In the genomic region with DNA sequence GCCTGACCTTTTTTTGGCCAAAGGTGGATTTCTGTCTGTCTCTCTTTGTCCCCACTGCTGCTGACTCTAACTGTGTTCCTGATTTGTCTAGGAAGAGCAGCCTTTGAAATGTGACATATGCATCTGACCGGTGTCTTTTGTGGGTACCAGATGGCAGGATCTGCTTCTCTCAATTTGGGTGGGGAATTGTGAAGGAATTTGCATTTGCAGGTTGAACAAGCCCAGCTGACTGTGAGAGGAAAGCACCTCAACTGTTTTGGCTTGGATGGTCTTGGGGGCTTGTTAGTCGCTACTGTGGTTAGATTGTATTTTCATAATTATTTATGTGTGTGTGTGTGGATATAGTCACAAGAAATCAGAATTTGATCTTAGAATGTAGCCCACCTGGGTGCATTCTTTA, we compare ENCODE assay signal across 25 cellular contexts.
"Had no signal": no experiment of that assay in that cellular context is flagged by ENCODE, and none has a peak within 500 bp of the region (broad histone marks: within the 10 kb centered on the region; RNA-seq: fewer than 3 reads in every experiment).

No MANE protein-coding gene starts in this region.

- H3K4me1 ChIP-seq: breast epithelium had no signal

- ATAC-seq: activated CD4-positive, alpha-beta T cell treated with anti-CD3 and anti-CD28 coated beads for 36 hours; activated T-helper 17 cell treated with anti-CD3 and anti-CD28 coated beads, Interleukin-2, amount 50 U/mL, for 72 hours; Panc1; Right ventricle myocardium inferior; T-cell had no signal

- H3K4me3 Mint-ChIP-seq: activated CD4-positive, alpha-beta memory T cell treated with anti-CD3 and anti-CD28 coated beads, Interleukin-2, amount 10 ng/mL, durations not matched to agents 7 days and 5 days; activated CD4-positive, alpha-beta T cell treated with anti-CD3 and anti-CD28 coated beads for 36 hours; activated naive CD4-positive, alpha-beta T cell treated with anti-CD3 and anti-CD28 coated beads, Interleukin-2, amount 10 ng/mL, durations not matched to agents 7 days and 5 days; activated T-helper 17 cell treated with anti-CD3 and anti-CD28 coated beads, Interleukin-2, amount 50 U/mL, for 72 hours; T-cell had no signal

- H3K27me3 Mint-ChIP-seq: activated naive CD4-positive, alpha-beta T cell treated with anti-CD3 and anti-CD28 coated beads, Interleukin-2, amount 10 ng/mL, durations not matched to agents 7 days and 5 days; activated T-helper 17 cell treated with anti-CD3 and anti-CD28 coated beads, Interleukin-2, amount 50 U/mL, for 72 hours; T-cell had no signal

- H3K9me3 ChIP-seq: breast epithelium had no signal

- DNase-seq: activated CD4-positive, alpha-beta memory T cell treated with anti-CD3 and anti-CD28 coated beads, Interleukin-2, amount 10 ng/mL, durations not matched to agents 7 days and 5 days; activated CD4-positive, alpha-beta T cell treated with anti-CD3 and anti-CD28 coated beads for 36 hours; activated CD4-positive, alpha-beta T cell treated with anti-CD3 and anti-CD28 coated beads, Interleukin-2, amount 50 U/mL, for 1 hour; activated gamma-delta T cell treated with Interleukin-2 at 50 U/mL for 16 hours; activated naive CD4-positive, alpha-beta T cell treated with anti-CD3 and anti-CD28 coated beads, Interleukin-2, amount 10 ng/mL, durations not matched to agents 7 days and 5 days; activated T-cell treated with anti-CD3 and anti-CD28 coated beads for 4 hours; activated T-cell treated with anti-CD3 and anti-CD28 coated beads, Interleukin-2, amount 50 U/mL, for 48 hours; aorta; caudate nucleus; NCI-H1048; NCI-H146; NCI-H187 treated with DMSO at 0.1 percent for 48 hours; NCI-H2081 treated with DMSO at 0.1 percent for 48 hours; NCI-H446; NCI-H524; RPMI8226; T-cell; T-helper 2 cell had no signal

- H3K36me3 ChIP-seq: breast epithelium had no signal

- H3K36me3 Mint-ChIP-seq: T-cell had no signal

- H3K4me1 Mint-ChIP-seq: activated naive CD4-positive, alpha-beta T cell treated with anti-CD3 and anti-CD28 coated beads, Interleukin-2, amount 10 ng/mL, durations not matched to agents 7 days and 5 days; activated T-helper 17 cell treated with anti-CD3 and anti-CD28 coated beads, Interleukin-2, amount 50 U/mL, for 72 hours had no signal

- H3K27ac ChIP-seq: breast epithelium, KMS-11, SK-N-MC, VCaP had no signal

- H3K9ac ChIP-seq: KMS-11 had no signal

- H3K4me3 ChIP-seq: breast epithelium, SK-N-MC had no signal

- H3K27me3 ChIP-seq: breast epithelium had no signal

- H3K9me3 Mint-ChIP-seq: activated CD4-positive, alpha-beta memory T cell treated with anti-CD3 and anti-CD28 coated beads, Interleukin-2, amount 10 ng/mL, durations not matched to agents 7 days and 5 days; activated naive CD4-positive, alpha-beta T cell treated with anti-CD3 and anti-CD28 coated beads, Interleukin-2, amount 10 ng/mL, durations not matched to agents 7 days and 5 days; activated T-helper 17 cell treated with anti-CD3 and anti-CD28 coated beads, Interleukin-2, amount 50 U/mL, for 72 hours; T-cell had no signal

- H3K4me2 ChIP-seq: KMS-11 had no signal

- H3K27ac Mint-ChIP-seq: activated CD4-positive, alpha-beta memory T cell treated with anti-CD3 and anti-CD28 coated beads, Interleukin-2, amount 10 ng/mL, durations not matched to agents 7 days and 5 days; activated CD4-positive, alpha-beta T cell treated with anti-CD3 and anti-CD28 coated beads for 36 hours; activated naive CD4-positive, alpha-beta T cell treated with anti-CD3 and anti-CD28 coated beads, Interleukin-2, amount 10 ng/mL, durations not matched to agents 7 days and 5 days; activated T-helper 17 cell treated with anti-CD3 and anti-CD28 coated beads, Interleukin-2, amount 50 U/mL, for 72 hours; T-cell had no signal
